12 cellular contexts compared by ENCODE assay signal in genomic region chr5:98975682-98976407, GRCh38. TPM values are rescaled to one million over a fixed set of nuclear protein-coding genes. Genes with fewer than 3 reads are reported as not detected.
DNase-seq lines count a peak whose midpoint lies in the region; ATAC-seq, FAIRE-seq and TF ChIP-seq lines count a peak whose summit lies in the region.
"Had no signal": no experiment of that assay in that cellular context is flagged by ENCODE, and none has a peak within 500 bp of the region (broad histone marks: within the 10 kb centered on the region; RNA-seq: fewer than 3 reads in every experiment).

No MANE protein-coding gene starts in this region.

- H3K4me3 ChIP-seq in PC-3 (ENCODE audit: low read length) (no peak overlapping the region), trophoblast cell (ENCODE audit: low read depth, low read length) (no peak overlapping the region)
- H3K4me3 ChIP-seq: right lobe of liver, vagina had no signal

- H4K12ac ChIP-seq in trophoblast cell (ENCODE audit: low read depth, low read length): no peak overlapping the region

- H3K14ac ChIP-seq in trophoblast cell (ENCODE audit: low read length): no peak overlapping the region

- H3K4me2 ChIP-seq in PC-3 (ENCODE audit: low read length): peak overlapping the region; percentile 41; the same call in 1 of the 2 replicates
- H3K4me2 ChIP-seq in trophoblast cell (ENCODE audit: low read length): no peak overlapping the region

- no peak for TF ChIP-seq POLR2A in GM12891 (IDR thresholded peaks at IDR 0.05; ENCODE audit: low read depth, low read length)

- H3K23ac ChIP-seq in trophoblast cell (ENCODE audit: low read length): no peak overlapping the region

- H3K4me1 ChIP-seq in PC-3 (ENCODE audit: insufficient read depth, low read length) (peaks cover 29% of the 10 kb centered on the region), trophoblast cell (ENCODE audit: control insufficient read depth in 1 of 2, insufficient read depth in 2 of 2, low read length in 2 of 2) (no peaks in the 10 kb centered on the region)
- H3K4me1 ChIP-seq: right lobe of liver, vagina had no signal

- no peak for TF ChIP-seq CTCF in PC-3 (conservative IDR thresholded peaks at IDR 0.05; ENCODE audit: low read depth, low read length)

- no peak overlapping the region for H2BK120ac ChIP-seq in trophoblast cell (ENCODE audit: insufficient read depth, low read length, poor library complexity)

- no peaks in the 10 kb centered on the region for H3F3A ChIP-seq in PC-3 (ENCODE audit: low read length, unreplicated experiment)

- H3K36me3 ChIP-seq in PC-3 (ENCODE audit: low read depth, low read length) (no peaks in the 10 kb centered on the region), trophoblast cell (ENCODE audit: control insufficient read depth in 1 of 2, insufficient read depth in 2 of 2, low read length in 2 of 2) (no peaks in the 10 kb centered on the region)
- H3K36me3 ChIP-seq: right lobe of liver, vagina had no signal

- no CpG with 5 or more reads among the region's 4 CpGs for WGBS in trophoblast cell (ENCODE audit: extremely low coverage, insufficient coverage, insufficient read length)

- no peaks in the 10 kb centered on the region for H3K79me1 ChIP-seq in trophoblast cell (ENCODE audit: low read length)

- H3K27me3 ChIP-seq in PC-3 (ENCODE audit: low read length): no peaks in the 10 kb centered on the region
- no peaks in the 10 kb centered on the region for H3K27me3 ChIP-seq in trophoblast cell (ENCODE audit: insufficient read depth, low read length)
- H3K27me3 ChIP-seq: right lobe of liver, vagina had no signal

- no TSS peak for BruUV-seq in PC-3 (replicated peaks; lab: Mats Ljungman, UMichigan)

- H3K9me2 ChIP-seq in PC-3 (replicated peaks; ENCODE audit: low read length): no peaks in the 10 kb centered on the region

- H4K91ac ChIP-seq in trophoblast cell (ENCODE audit: low read depth, low read length): no peak overlapping the region

- H3K4ac ChIP-seq in trophoblast cell (ENCODE audit: low read depth, low read length): no peak overlapping the region

- no peak overlapping the region for H2AK5ac ChIP-seq in trophoblast cell (ENCODE audit: low read length)

- H3K9ac ChIP-seq in PC-3 (ENCODE audit: low read length): no peak overlapping the region
- H3K9ac ChIP-seq in trophoblast cell (ENCODE audit: low read length): no peak overlapping the region

- no peak overlapping the region for H4K8ac ChIP-seq in trophoblast cell (ENCODE audit: low read depth, low read length)

- ATAC-seq in GM19468 (IDR thresholded peaks at IDR 0.05; ENCODE audit: extremely low read depth, unreplicated experiment) (peak; percentile 87), HG02981 (IDR thresholded peaks at IDR 0.05; ENCODE audit: unreplicated experiment) (peak; percentile 84), PC-3 (no peak)
- ATAC-seq: right lobe of liver had no signal

- DNase-seq in GM12891 (ENCODE audit: insufficient read length, low spot score) (peak; percentile 6), PC-3 (no peak), GM19238 (ENCODE audit: insufficient read length, low spot score) (no peak), trophoblast cell (no peak), ureter (ENCODE audit: low spot score) (no peak), dedifferentiated amniotic fluid mesenchymal stem cell (ENCODE audit: extremely low spot score) (no peak)
- DNase-seq: activated CD4-positive, alpha-beta memory T cell treated with anti-CD3 and anti-CD28 coated beads for 36 hours; NCI-H1048; right lobe of liver had no signal

- H3K79me2 ChIP-seq in PC-3 (ENCODE audit: low read length) (no peaks in the 10 kb centered on the region), trophoblast cell (ENCODE audit: control insufficient read depth, insufficient read depth, low read length, poor library complexity) (no peaks in the 10 kb centered on the region)

- H2AFZ ChIP-seq in PC-3 (ENCODE audit: low read length) (no peak overlapping the region), trophoblast cell (ENCODE audit: insufficient read depth, low read length, poor library complexity) (no peak overlapping the region)

- H3K27ac ChIP-seq in PC-3 (ENCODE audit: low read length): no peak overlapping the region
- H3K27ac ChIP-seq in trophoblast cell (ENCODE audit: low read depth, low read length): no peak overlapping the region
- H3K27ac ChIP-seq: right lobe of liver, vagina had no signal

- no peak overlapping the region for H3K18ac ChIP-seq in trophoblast cell (ENCODE audit: low read length)

- H2BK12ac ChIP-seq in trophoblast cell (ENCODE audit: low read length): no peak overlapping the region

- H2BK5ac ChIP-seq in trophoblast cell (ENCODE audit: low read depth, low read length, poor library complexity): no peak overlapping the region

- no peaks in the 10 kb centered on the region for H4K20me1 ChIP-seq in PC-3 (ENCODE audit: low read length)

- intact Hi-C loops in PC-3 (cut with micrococcal nuclease): loop anchor here (2.0 kb wide), 1 partner anchor 57 kb away; no protein-coding TSS in a partner anchor

- CTCF ChIA-PET in PC-3 (lab: Charles Lee): interaction anchor here (0.7 kb wide), 1 partner anchor 27 kb away, joined by 3 read pairs; no protein-coding TSS in a partner anchor

- H3K9me3 ChIP-seq in PC-3 (ENCODE audit: low read length) (no peaks in the 10 kb centered on the region), trophoblast cell (ENCODE audit: insufficient read depth, low read depth, low read length) (no peaks in the 10 kb centered on the region)
- H3K9me3 ChIP-seq: right lobe of liver, vagina had no signal

- POLR2A ChIA-PET in PC-3 (lab: Charles Lee; ENCODE audit: unreplicated experiment): no interaction called here

- peak; percentile 75 for FAIRE-seq in GM12891 (lab: Jason Lieb, UNC)

TF ChIP-seq in GM12891, 5 proteins besides CTCF, POLR2A, EP300 and RAD21:
- no peak for TF ChIP-seq POLR2AphosphoS5 (IDR thresholded peaks at IDR 0.05; ENCODE audit: low read depth, low read length)
- no peak for TF ChIP-seq PAX5 (IDR thresholded peaks at IDR 0.05; ENCODE audit: insufficient read depth, low read length, severe bottlenecking)
- TF ChIP-seq POU2F2 (IDR thresholded peaks at IDR 0.05; ENCODE audit: low read depth, low read length): no peak
- TF ChIP-seq TAF1 (IDR thresholded peaks at IDR 0.05; ENCODE audit: low read depth, low read length): no peak
- no peak for TF ChIP-seq SPI1 (IDR thresholded peaks at IDR 0.05; ENCODE audit: low read depth, low read length)

RNA-seq across cellular contexts. Expression of gene CHD1, which starts 47.0 kb away (rescaled TPM):
- 17.2 TPM for polyA plus RNA-seq in GM12891 (2012; ENCODE audit: low read depth, missing spikeins)
- 45.9 and 52.3 TPM in 2 replicates for total RNA-seq in PC-3 (2014; rRNA removed)
- 22.7 and 24.0 TPM in 2 replicates for polyA plus RNA-seq in trophoblast cell (2013)
- 53.5 TPM for total RNA-seq in ureter
